In the genomic region with DNA sequence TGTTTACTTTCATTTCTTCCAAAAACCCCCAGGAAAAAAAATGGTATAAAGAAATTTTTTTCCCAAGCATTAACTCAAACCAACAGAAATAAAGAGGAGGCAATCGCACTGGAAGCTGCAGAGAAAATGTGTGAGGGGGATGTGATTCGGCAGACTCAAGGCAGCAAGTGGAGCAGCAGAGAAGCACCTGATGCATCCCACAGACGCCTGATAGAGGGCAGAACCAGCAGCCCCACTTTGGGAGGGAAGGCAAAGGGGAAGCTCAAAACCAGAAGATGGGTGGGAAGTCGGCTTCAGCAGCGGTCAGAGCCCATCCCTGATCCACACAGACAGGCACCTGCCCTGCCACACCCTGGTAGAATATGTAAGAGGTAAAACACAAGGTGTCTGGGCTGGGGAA, we compare ENCODE assay signal across 7 cellular contexts.
"Had no signal": no experiment of that assay in that cellular context is flagged by ENCODE, and none has a peak within 500 bp of the region (broad histone marks: within the 10 kb centered on the region; RNA-seq: fewer than 3 reads in every experiment).

No MANE protein-coding gene starts in this region.

- H3K27ac Mint-ChIP-seq: HFFc6 had no signal

- H3K4me3 Mint-ChIP-seq: HFFc6 had no signal

- DNase-seq: GOT3, H7, HFFc6, IMR-90 had no signal

- H3K9me3 ChIP-seq: HAP-1 had no signal

- H3K9me3 Mint-ChIP-seq: HFFc6 had no signal

- H3K4me3 ChIP-seq: HAP-1, K562 had no signal

- H3K36me3 ChIP-seq: HAP-1 had no signal

- ATAC-seq: HCT116, K562 had no signal
